ENCODE assay signal across 9 cellular contexts in genomic region chr1:209769956-209770355, GRCh38. TPM values are rescaled to one million over a fixed set of nuclear protein-coding genes. Genes with fewer than 3 reads are reported as not detected.
DNase-seq lines count a peak whose midpoint lies in the region; ATAC-seq and TF ChIP-seq lines count a peak whose summit lies in the region.
"Had no signal": no experiment of that assay in that cellular context is flagged by ENCODE, and none has a peak within 500 bp of the region (broad histone marks: within the 10 kb centered on the region; RNA-seq: fewer than 3 reads in every experiment).

No MANE protein-coding gene starts in this region.

- WGBS in stomach, 5 donors = 50 to 76% (median 62%) methylated on average over 7 of the region's 7 CpGs

- ATAC-seq in effector memory CD8-positive, alpha-beta T cell (replicated peaks) = no peak

- no peak for TF ChIP-seq POLR2A in stomach (IDR thresholded peaks at IDR 0.05)

- no peak overlapping the region for H3K4me3 Mint-ChIP-seq in effector memory CD8-positive, alpha-beta T cell
- H3K4me3 Mint-ChIP-seq: stimulated activated memory B cell treated with anti-CD40 and anti-IgM and Interleukin-4, amounts not matched to agents 10 μg/mL and 1 μg/mL and 100 μg/mL, for 72 hours had no signal

- intact Hi-C loops in stomach (cut with DNase I; ENCODE audit: low total_unique reads) = no loop called here

- TF ChIP-seq EP300 in stomach (IDR thresholded peaks at IDR 0.05) = no peak

- peaks cover 45% of the 10 kb centered on the region for H3K36me3 Mint-ChIP-seq in effector memory CD8-positive, alpha-beta T cell (ENCODE audit: insufficient read depth)

- no peak for DNase-seq in SJSA1 (ENCODE audit: low read depth in 1 of 2, low spot score in 2 of 2)
- DNase-seq in fibroblast of pulmonary artery (ENCODE audit: low read depth) = peak; percentile 36
- DNase-seq in stomach = no peak
- no peak for DNase-seq in MG63
- DNase-seq in T-helper 2 cell = no peak
- no peak for DNase-seq in effector memory CD8-positive, alpha-beta T cell
- no peak for DNase-seq in NCI-H187 (lab: John Stamatoyannopoulos, UW)

- peaks cover 30 to 33% of the 10 kb centered on the region in 2 donors for H3K4me1 Mint-ChIP-seq in effector memory CD8-positive, alpha-beta T cell (ENCODE audit: low read depth in 2 of 2)

- no peaks in the 10 kb centered on the region for H3K36me3 ChIP-seq in SJSA1
- H3K36me3 ChIP-seq in stomach = peaks cover 0 to under 1% (median 0%) of the 10 kb centered on the region in 4 donors
- H3K36me3 ChIP-seq in MG63 = no peaks in the 10 kb centered on the region

- peak overlapping the region; percentile 60 for H3K4me3 ChIP-seq in GM12875 (ENCODE audit: low read depth, low read length)
- no peak overlapping the region for H3K4me3 ChIP-seq in SJSA1
- H3K4me3 ChIP-seq in fibroblast of pulmonary artery (replicated peaks; ENCODE audit: low read depth, low read length) = no peak overlapping the region
- peak overlapping the region; percentile 24 to 38 (median 28) for H3K4me3 ChIP-seq in stomach
- H3K4me3 ChIP-seq in MG63 = no peak overlapping the region

- H3K27ac ChIP-seq in SJSA1 = peak overlapping the region; percentile 76
- H3K27ac ChIP-seq in stomach = peak overlapping the region in 4 of 5 donors; percentile 73 to 84 (median 78)

- H3K9me3 ChIP-seq in SJSA1 (replicated peaks) (no peaks in the 10 kb centered on the region), stomach (no peaks in the 10 kb centered on the region), MG63 (no peaks in the 10 kb centered on the region)

- H3K4me1 ChIP-seq in SJSA1 (replicated peaks) (peaks cover 19% of the 10 kb centered on the region), stomach (peaks cover 18 to 55% (median 31%) of the 10 kb centered on the region in 4 donors)

- TF ChIP-seq CTCF in GM12875 (IDR thresholded peaks at IDR 0.05; ENCODE audit: borderline replicate concordance, insufficient read depth, low read depth, low read length) (no peak), fibroblast of pulmonary artery (IDR thresholded peaks at IDR 0.05; ENCODE audit: low read length, missing control alignments) (no peak), stomach (IDR thresholded peaks at IDR 0.05) (no peak)

- H3K27ac Mint-ChIP-seq in effector memory CD8-positive, alpha-beta T cell = no peak overlapping the region
- H3K27ac Mint-ChIP-seq: stimulated activated memory B cell treated with anti-CD40 and anti-IgM and Interleukin-4, amounts not matched to agents 10 μg/mL and 1 μg/mL and 100 μg/mL, for 72 hours had no signal

- H3K27me3 ChIP-seq in SJSA1 (replicated peaks) (no peaks in the 10 kb centered on the region), stomach (no peaks in the 10 kb centered on the region), MG63 (no peaks in the 10 kb centered on the region)

- no peaks in the 10 kb centered on the region for H3K9me3 Mint-ChIP-seq in effector memory CD8-positive, alpha-beta T cell
- H3K9me3 Mint-ChIP-seq: stimulated activated memory B cell treated with anti-CD40 and anti-IgM and Interleukin-4, amounts not matched to agents 10 μg/mL and 1 μg/mL and 100 μg/mL, for 72 hours had no signal

- H3K27me3 Mint-ChIP-seq in effector memory CD8-positive, alpha-beta T cell = no peaks in the 10 kb centered on the region
- H3K27me3 Mint-ChIP-seq: stimulated activated memory B cell treated with anti-CD40 and anti-IgM and Interleukin-4, amounts not matched to agents 10 μg/mL and 1 μg/mL and 100 μg/mL, for 72 hours had no signal

RNA-seq across cellular contexts. Expression of gene TRAF3IP3, which starts 14.1 kb away (rescaled TPM):
- not detected in 2 replicates for total RNA-seq in SJSA1 (2014; rRNA removed; shearing (Covaris generic))
- 1 to 10 TPM in 4 of 5 donors, not detected in 1; 2.2 to 9.6 (median 3.4) TPM for total RNA-seq in stomach
- polyA plus RNA-seq in stomach = 1 to 10 TPM; 2.2 to 6.7 (median 2.6) TPM
- not detected in 2 replicates for total RNA-seq in MG63 (2014; rRNA removed; shearing (Covaris generic); ENCODE audit: low replicate concordance)

RNA-seq across cellular contexts. Expression of gene C1orf74, which starts 14.4 kb away (rescaled TPM):
- total RNA-seq in SJSA1 (2014; rRNA removed; shearing (Covaris generic)) = 3.5 and 4.1 TPM in 2 replicates
- 1 to 10 TPM in 2 of 5 donors, under 1 TPM in 2, not detected in 1; 0.72 to 3.6 (median 2.0) TPM for total RNA-seq in stomach
- 1 to 10 TPM; 1.3 to 1.8 (median 1.5) TPM for polyA plus RNA-seq in stomach
- total RNA-seq in MG63 (2014; rRNA removed; shearing (Covaris generic); ENCODE audit: low replicate concordance) = 0.49 and 4.6 TPM in 2 replicates

RNA-seq across cellular contexts. Expression of gene IRF6, which starts 36.0 kb away (rescaled TPM):
- total RNA-seq in SJSA1 (2014; rRNA removed; shearing (Covaris generic)) = not detected in 2 replicates
- 10 to 100 TPM; 11.6 to 64.8 (median 33.5) TPM for total RNA-seq in stomach
- polyA plus RNA-seq in stomach = 10 to 100 TPM; 19.5 to 27.8 (median 25.2) TPM
- not detected in 2 replicates for total RNA-seq in MG63 (2014; rRNA removed; shearing (Covaris generic); ENCODE audit: low replicate concordance)

RNA-seq across cellular contexts. Expression of gene UTP25, which starts 57.8 kb away (rescaled TPM):
- total RNA-seq in SJSA1 (2014; rRNA removed; shearing (Covaris generic)) = 3.7 and 6.9 TPM in 2 replicates
- total RNA-seq in stomach = 10 to 100 TPM in 1 of 5 donors, 1 to 10 TPM in 4; 1.4 to 10.6 (median 3.1) TPM
- 1 to 10 TPM; 1.1 to 2.1 (median 1.9) TPM for polyA plus RNA-seq in stomach
- total RNA-seq in MG63 (2014; rRNA removed; shearing (Covaris generic); ENCODE audit: low replicate concordance) = 10.2 and 12.3 TPM in 2 replicates

Comparison
In these comparisons a context has a peak if more than half of its experiments do, and no peak if none do; other contexts are left out.
1. H3K4me3 ChIP-seq: peak in GM12875 (single experiment) and stomach (4 of 4); none in SJSA1 (single experiment), fibroblast of pulmonary artery (single experiment) and MG63 (single experiment).
2. RNA of gene IRF6, which starts 36.0 kb away (total RNA-seq): 11.6 to 64.8 TPM in stomach; not detected in SJSA1 and not detected in MG63; every median in the first group is over 10 times any median in the second.